ENCODE assay signal across 12 cellular contexts in the genomic region with DNA sequence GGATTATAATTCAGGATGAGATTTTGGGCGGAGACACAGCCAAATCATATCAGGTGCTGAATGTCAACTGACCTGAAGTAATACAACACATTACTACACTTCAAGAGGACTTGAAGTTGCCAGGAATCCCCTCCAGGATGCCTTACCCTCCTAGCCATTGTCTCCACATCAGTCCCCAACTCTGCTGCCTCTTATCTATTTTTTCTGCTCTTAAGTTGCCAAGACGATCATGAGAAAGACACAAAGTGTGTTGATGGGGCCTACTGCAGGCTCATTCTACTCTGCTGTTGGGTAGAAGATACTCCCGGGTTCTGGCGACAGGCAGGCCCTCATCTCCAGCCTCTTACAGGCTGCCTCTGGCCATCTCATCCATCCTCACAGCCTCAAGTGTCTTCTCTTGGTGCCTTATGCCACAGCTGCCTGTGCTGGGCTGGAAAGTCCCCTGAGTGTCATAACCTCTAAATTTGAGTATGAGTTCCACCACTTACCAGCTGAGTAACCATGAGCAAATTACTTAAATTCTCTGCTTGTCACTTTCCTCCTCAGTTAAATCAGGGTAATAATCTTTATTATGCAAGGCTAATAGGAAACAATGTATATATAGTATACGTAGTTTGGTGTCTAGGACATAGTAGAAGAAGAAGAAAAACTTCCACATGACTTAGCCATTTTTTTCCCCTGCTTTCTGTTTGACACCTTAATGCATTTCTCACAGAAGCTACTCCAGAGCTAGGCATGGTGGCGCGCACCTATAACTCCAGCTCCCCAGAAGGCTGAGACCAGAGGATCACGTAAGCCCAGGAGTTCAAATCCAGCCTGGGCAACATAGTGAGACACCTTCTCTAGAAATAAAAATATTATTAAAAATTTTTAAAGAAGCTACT.
DNase-seq lines count a peak whose midpoint lies in the region; ATAC-seq and TF ChIP-seq lines count a peak whose summit lies in the region.
"Had no signal": no experiment of that assay in that cellular context is flagged by ENCODE, and none has a peak within 500 bp of the region (broad histone marks: within the 10 kb centered on the region; RNA-seq: fewer than 3 reads in every experiment).

No MANE protein-coding gene starts in this region.

- H3K4me3 ChIP-seq in GM12865 (ENCODE audit: low read depth, low read length), result no peak overlapping the region
- no peak overlapping the region for H3K4me3 ChIP-seq in gastrocnemius medialis
- no peak overlapping the region for H3K4me3 ChIP-seq in left lung
- H3K4me3 ChIP-seq: SK-N-MC had no signal

- intact Hi-C loops in activated B cell treated with CpG ODN at 0.5 μM for 24 hours (cut with micrococcal nuclease) (loop anchor here (1.0 to 5.0 kb wide), 7 partner anchors 21 to 810 kb away; partner anchors contain the start of genes CEP120, CSNK1G3, SNX2 and SNX24), gastrocnemius medialis (cut with DNase I; ENCODE audit: low total_unique reads) (no loop called here), left lung (cut with DNase I) (no loop called here)

- H3K9me3 Mint-ChIP-seq in activated B cell treated with CpG ODN at 0.5 μM for 24 hours, result no peaks in the 10 kb centered on the region

- no peak overlapping the region for H3K27ac ChIP-seq in substantia nigra (ENCODE audit: low read depth, low read length, poor library complexity, severe bottlenecking)
- H3K27ac ChIP-seq in gastrocnemius medialis, result no peak overlapping the region
- H3K27ac ChIP-seq in left lung, result no peak overlapping the region
- H3K27ac ChIP-seq: SK-N-MC had no signal

- in situ Hi-C loops in gastrocnemius medialis (cut with MboI; ENCODE audit: low sequenced_read_pairs in 4 of 4), result no loop called here

- no peak for TF ChIP-seq POLR2A in gastrocnemius medialis (IDR thresholded peaks at IDR 0.05)

- H3K4me1 ChIP-seq in gastrocnemius medialis, result no peaks in the 10 kb centered on the region
- H3K4me1 ChIP-seq in left lung, result no peaks in the 10 kb centered on the region

- H3K27me3 ChIP-seq in gastrocnemius medialis (no peaks in the 10 kb centered on the region), left lung (no peaks in the 10 kb centered on the region)

- no peaks in the 10 kb centered on the region for H3K27me3 Mint-ChIP-seq in activated B cell treated with CpG ODN at 0.5 μM for 24 hours

- DNase-seq in GM12865 (ENCODE audit: low read depth) (peak; percentile 87), GM19240 (ENCODE audit: insufficient read length, low spot score) (peak; percentile 29), activated B cell treated with CpG ODN at 0.5 μM for 24 hours (peak; percentile 53), substantia nigra (lab: John Stamatoyannopoulos, UW) (no peak), UCSD-AML1 (lab: John Stamatoyannopoulos, UW; ENCODE audit: unreplicated experiment) (no peak), gastrocnemius medialis (no peak), left lung (no peak)
- DNase-seq: amygdala, hypothalamus, IMR-90 had no signal

- peak overlapping the region; percentile 74 for H3K4me3 Mint-ChIP-seq in activated B cell treated with CpG ODN at 0.5 μM for 24 hours

- CTCF ChIA-PET in activated B cell treated with CpG ODN at 0.5 μM for 24 hours (lab: Charles Lee), result interaction anchor here (1.0 to 3.6 kb wide), 5 partner anchors 15 to 186 kb away, joined by 3 to 30 read pairs (median 5); partner anchors contain the start of genes SNX2 and SNX24

- peak overlapping the region; percentile 94 for H3K27ac Mint-ChIP-seq in activated B cell treated with CpG ODN at 0.5 μM for 24 hours

- peaks cover 86% of the 10 kb centered on the region for H3K4me1 Mint-ChIP-seq in activated B cell treated with CpG ODN at 0.5 μM for 24 hours

- ATAC-seq in HG02973 (IDR thresholded peaks at IDR 0.05; ENCODE audit: unreplicated experiment) (peak; percentile 99), activated B cell treated with CpG ODN at 0.5 μM for 24 hours (ENCODE audit: low read depth) (peak; percentile 84), gastrocnemius medialis (no peak), left lung (no peak)

- no peaks in the 10 kb centered on the region for H3K9me3 ChIP-seq in gastrocnemius medialis
- no peaks in the 10 kb centered on the region for H3K9me3 ChIP-seq in left lung

- TF ChIP-seq CTCF in GM12865 (IDR thresholded peaks at IDR 0.05; ENCODE audit: insufficient read depth, low read depth, low read length, missing control alignments) (no peak), activated B cell treated with CpG ODN at 0.5 μM for 24 hours (IDR thresholded peaks at IDR 0.05) (no peak), gastrocnemius medialis (IDR thresholded peaks at IDR 0.05 in 4 of 5, conservative IDR thresholded peaks at IDR 0.05 in 1 of 5) (no peak), left lung (IDR thresholded peaks at IDR 0.05) (no peak)

- POLR2A ChIA-PET in activated B cell treated with CpG ODN at 0.5 μM for 24 hours (lab: Charles Lee), result interaction anchor here (0.6 to 5.1 kb wide), 14 partner anchors 8 to 809 kb away, joined by 3 to 84 read pairs (median 4); partner anchors contain the start of genes CEP120, SNX2 and SNX24

- no peaks in the 10 kb centered on the region for H3K36me3 ChIP-seq in gastrocnemius medialis
- H3K36me3 ChIP-seq in left lung, result no peaks in the 10 kb centered on the region

- peaks cover 6% of the 10 kb centered on the region for H3K36me3 Mint-ChIP-seq in activated B cell treated with CpG ODN at 0.5 μM for 24 hours (ENCODE audit: low read depth)

Comparison
In these comparisons a context has a peak if more than half of its experiments do, and no peak if none do; other contexts are left out.
1. DNase-seq: peak in GM12865 (single experiment), GM19240 (single experiment) and activated B cell treated with CpG ODN at 0.5 μM for 24 hours (single experiment); none in substantia nigra (0 of 49), UCSD-AML1 (single experiment), gastrocnemius medialis (0 of 2) and left lung (0 of 2).
2. ATAC-seq: peak in HG02973 (single experiment) and activated B cell treated with CpG ODN at 0.5 μM for 24 hours (single experiment); none in gastrocnemius medialis (0 of 2) and left lung (single experiment).